ENCODE assay signal across 8 cellular contexts in genomic region chr11:126480410-126481302, GRCh38.
DNase-seq lines count a peak whose midpoint lies in the region; TF ChIP-seq lines count a peak whose summit lies in the region.

No MANE protein-coding gene starts in this region.

- peaks cover 14% of the 10 kb centered on the region for H3K4me1 Mint-ChIP-seq in activated naive CD4-positive, alpha-beta T cell treated with anti-CD3 and anti-CD28 coated beads for 36 hours (ENCODE audit: low read depth)

- no peak overlapping the region for H3K27ac Mint-ChIP-seq in activated naive CD4-positive, alpha-beta T cell treated with anti-CD3 and anti-CD28 coated beads for 36 hours

- peak overlapping the region; percentile 80 for H3K27ac ChIP-seq in MM.1S (ENCODE audit: low read length)
- peak overlapping the region; percentile 60 for H3K27ac ChIP-seq in SJCRH30
- H3K27ac ChIP-seq in osteoblast (ENCODE audit: low read depth, low read length): peak overlapping the region; percentile 52
- H3K27ac ChIP-seq in temporal lobe (ENCODE audit: low read depth, low read length): peak overlapping the region; percentile 58

- H3K4me1 ChIP-seq in MM.1S (ENCODE audit: low read length): peaks cover 19% of the 10 kb centered on the region
- peaks cover 22% of the 10 kb centered on the region for H3K4me1 ChIP-seq in SJCRH30
- H3K4me1 ChIP-seq in osteoblast (ENCODE audit: insufficient read depth, low read length): peaks cover 16% of the 10 kb centered on the region

- H3K36me3 Mint-ChIP-seq in activated naive CD4-positive, alpha-beta T cell treated with anti-CD3 and anti-CD28 coated beads for 36 hours (ENCODE audit: low read depth): no peaks in the 10 kb centered on the region

- H3K36me3 ChIP-seq in H7 (replicated peaks; ENCODE audit: control insufficient read depth, insufficient read depth, low read length): no peaks in the 10 kb centered on the region
- H3K36me3 ChIP-seq in MM.1S (replicated peaks; ENCODE audit: insufficient read depth, low read length): no peaks in the 10 kb centered on the region
- H3K36me3 ChIP-seq in SJCRH30: no peaks in the 10 kb centered on the region
- H3K36me3 ChIP-seq in osteoblast (ENCODE audit: insufficient read depth, low read length): no peaks in the 10 kb centered on the region

- H3K4me3 Mint-ChIP-seq in activated naive CD4-positive, alpha-beta T cell treated with anti-CD3 and anti-CD28 coated beads for 36 hours: peak overlapping the region; percentile 51

- no peak overlapping the region for H3K4me3 ChIP-seq in H7 (ENCODE audit: insufficient read depth, low read depth, low read length)
- H3K4me3 ChIP-seq in MM.1S (ENCODE audit: low read length): peak overlapping the region; percentile 36; the same call in 1 of the 2 replicates
- H3K4me3 ChIP-seq in SJCRH30: peak overlapping the region; percentile 51
- H3K4me3 ChIP-seq in osteoblast (ENCODE audit: insufficient read depth, low read length): peak overlapping the region; percentile 61

- intact Hi-C loops in activated naive CD4-positive, alpha-beta T cell treated with anti-CD3 and anti-CD28 coated beads for 36 hours (cut with micrococcal nuclease): loop anchor here (1.0 to 2.0 kb wide), 6 partner anchors 15 to 557 kb away; partner anchors contain the start of genes FAM118B and RPUSD4

- TF ChIP-seq CTCF in MM.1S (IDR thresholded peaks at IDR 0.05; ENCODE audit: low read length) (peak; percentile 96), osteoblast (IDR thresholded peaks at IDR 0.05; ENCODE audit: extremely low read depth, low read depth, low read length) (peak; percentile 95)

- H3K27me3 ChIP-seq in H7 (ENCODE audit: control insufficient read depth, insufficient read depth, low read length): no peaks in the 10 kb centered on the region
- no peaks in the 10 kb centered on the region for H3K27me3 ChIP-seq in MM.1S (replicated peaks; ENCODE audit: insufficient read depth, low read length)
- H3K27me3 ChIP-seq in SJCRH30: no peaks in the 10 kb centered on the region
- no peaks in the 10 kb centered on the region for H3K27me3 ChIP-seq in osteoblast (ENCODE audit: insufficient read depth, low read length)

- H4K20me1 ChIP-seq in MM.1S (ENCODE audit: insufficient read depth, low read length): no peaks in the 10 kb centered on the region
- H4K20me1 ChIP-seq in osteoblast (ENCODE audit: insufficient read depth, low read length): no peaks in the 10 kb centered on the region

- H3K4me2 ChIP-seq in MM.1S (ENCODE audit: low read depth, low read length) (peak overlapping the region; percentile 79), osteoblast (ENCODE audit: insufficient read depth, low read length) (peak overlapping the region; percentile 85)

- CTCF ChIA-PET in activated naive CD4-positive, alpha-beta T cell treated with anti-CD3 and anti-CD28 coated beads for 36 hours (lab: Charles Lee): interaction anchor here (0.6 to 7.9 kb wide), 29 partner anchors 9 to 559 kb away, joined by 3 to 112 read pairs (median 4); no protein-coding TSS in a partner anchor

- no peaks in the 10 kb centered on the region for H3F3A ChIP-seq in MM.1S (ENCODE audit: insufficient read depth, low read length)

- no peaks in the 10 kb centered on the region for H3K9me3 ChIP-seq in MM.1S (replicated peaks; ENCODE audit: insufficient read depth, low read length)
- H3K9me3 ChIP-seq in SJCRH30 (replicated peaks): no peaks in the 10 kb centered on the region
- H3K9me3 ChIP-seq in osteoblast (ENCODE audit: low read depth, low read length): no peaks in the 10 kb centered on the region

- H3K27me3 Mint-ChIP-seq in activated naive CD4-positive, alpha-beta T cell treated with anti-CD3 and anti-CD28 coated beads for 36 hours (ENCODE audit: low read depth): no peaks in the 10 kb centered on the region

- no peaks in the 10 kb centered on the region for H3K9me2 ChIP-seq in MM.1S (replicated peaks; ENCODE audit: insufficient read depth, low read length)

- no peaks in the 10 kb centered on the region for H3K9me3 Mint-ChIP-seq in activated naive CD4-positive, alpha-beta T cell treated with anti-CD3 and anti-CD28 coated beads for 36 hours

- peak overlapping the region; percentile 70 for H3K9ac ChIP-seq in MM.1S (ENCODE audit: low read length)

- H2AFZ ChIP-seq in MM.1S (ENCODE audit: low read length) (peak overlapping the region; percentile 83), osteoblast (ENCODE audit: low read length) (peak overlapping the region; percentile 96)

- no peaks in the 10 kb centered on the region for H3K79me2 ChIP-seq in MM.1S (ENCODE audit: low read length)
- no peaks in the 10 kb centered on the region for H3K79me2 ChIP-seq in osteoblast (ENCODE audit: insufficient read depth, low read length)

- DNase-seq in EL (peak; percentile 87), H7 (peak; percentile 93), MM.1S (peak; percentile 91), SJCRH30 (peak; percentile 73 to 88), globus pallidus (ENCODE audit: low spot score) (peak; percentile 86), osteoblast (ENCODE audit: insufficient read length, low spot score, missing footprints) (peak; percentile 98)
- DNase-seq in activated naive CD4-positive, alpha-beta T cell treated with anti-CD3 and anti-CD28 coated beads for 36 hours: peak; percentile 83
